2 cellular contexts compared by ENCODE assay signal in genomic region chr15:66865622-66866611, GRCh38.
TF ChIP-seq lines count a peak whose summit lies in the region.

No MANE protein-coding gene starts in this region.

TF ChIP-seq in A549, 52 proteins besides CTCF, POLR2A, EP300 and RAD21 (continued from another document):
- TF ChIP-seq REST (IDR thresholded peaks at IDR 0.05) = no peak
- no peak for TF ChIP-seq BCL3 (IDR thresholded peaks at IDR 0.05)
- no peak for TF ChIP-seq ZFP36 (IDR thresholded peaks at IDR 0.05; ENCODE audit: borderline replicate concordance, partially characterized antibody)
- no peak for TF ChIP-seq RARB (CRISPR knock-in tag; IDR thresholded peaks at IDR 0.05)
- TF ChIP-seq JUN (IDR thresholded peaks at IDR 0.05) = no peak
- no peak for TF ChIP-seq MAZ (IDR thresholded peaks at IDR 0.05; ENCODE audit: borderline replicate concordance, low read depth, low read length)
- TF ChIP-seq, protein P1, sequence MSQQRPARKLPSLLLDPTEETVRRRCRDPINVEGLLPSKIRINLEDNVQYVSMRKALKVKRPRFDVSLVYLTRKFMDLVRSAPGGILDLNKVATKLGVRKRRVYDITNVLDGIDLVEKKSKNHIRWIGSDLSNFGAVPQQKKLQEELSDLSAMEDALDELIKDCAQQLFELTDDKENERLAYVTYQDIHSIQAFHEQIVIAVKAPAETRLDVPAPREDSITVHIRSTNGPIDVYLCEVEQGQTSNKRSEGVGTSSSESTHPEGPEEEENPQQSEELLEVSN (IDR thresholded peaks at IDR 0.05; ENCODE audit: borderline replicate concordance, low read depth) = no peak
- TF ChIP-seq FOSL2 (IDR thresholded peaks at IDR 0.05) = no peak
- TF ChIP-seq FOSL2 (CRISPR knock-in tag; IDR thresholded peaks at IDR 0.05) = no peak

TF ChIP-seq in H1, 55 proteins besides CTCF, POLR2A, EP300 and RAD21 (continued from another document):
- TF ChIP-seq, protein P2, sequence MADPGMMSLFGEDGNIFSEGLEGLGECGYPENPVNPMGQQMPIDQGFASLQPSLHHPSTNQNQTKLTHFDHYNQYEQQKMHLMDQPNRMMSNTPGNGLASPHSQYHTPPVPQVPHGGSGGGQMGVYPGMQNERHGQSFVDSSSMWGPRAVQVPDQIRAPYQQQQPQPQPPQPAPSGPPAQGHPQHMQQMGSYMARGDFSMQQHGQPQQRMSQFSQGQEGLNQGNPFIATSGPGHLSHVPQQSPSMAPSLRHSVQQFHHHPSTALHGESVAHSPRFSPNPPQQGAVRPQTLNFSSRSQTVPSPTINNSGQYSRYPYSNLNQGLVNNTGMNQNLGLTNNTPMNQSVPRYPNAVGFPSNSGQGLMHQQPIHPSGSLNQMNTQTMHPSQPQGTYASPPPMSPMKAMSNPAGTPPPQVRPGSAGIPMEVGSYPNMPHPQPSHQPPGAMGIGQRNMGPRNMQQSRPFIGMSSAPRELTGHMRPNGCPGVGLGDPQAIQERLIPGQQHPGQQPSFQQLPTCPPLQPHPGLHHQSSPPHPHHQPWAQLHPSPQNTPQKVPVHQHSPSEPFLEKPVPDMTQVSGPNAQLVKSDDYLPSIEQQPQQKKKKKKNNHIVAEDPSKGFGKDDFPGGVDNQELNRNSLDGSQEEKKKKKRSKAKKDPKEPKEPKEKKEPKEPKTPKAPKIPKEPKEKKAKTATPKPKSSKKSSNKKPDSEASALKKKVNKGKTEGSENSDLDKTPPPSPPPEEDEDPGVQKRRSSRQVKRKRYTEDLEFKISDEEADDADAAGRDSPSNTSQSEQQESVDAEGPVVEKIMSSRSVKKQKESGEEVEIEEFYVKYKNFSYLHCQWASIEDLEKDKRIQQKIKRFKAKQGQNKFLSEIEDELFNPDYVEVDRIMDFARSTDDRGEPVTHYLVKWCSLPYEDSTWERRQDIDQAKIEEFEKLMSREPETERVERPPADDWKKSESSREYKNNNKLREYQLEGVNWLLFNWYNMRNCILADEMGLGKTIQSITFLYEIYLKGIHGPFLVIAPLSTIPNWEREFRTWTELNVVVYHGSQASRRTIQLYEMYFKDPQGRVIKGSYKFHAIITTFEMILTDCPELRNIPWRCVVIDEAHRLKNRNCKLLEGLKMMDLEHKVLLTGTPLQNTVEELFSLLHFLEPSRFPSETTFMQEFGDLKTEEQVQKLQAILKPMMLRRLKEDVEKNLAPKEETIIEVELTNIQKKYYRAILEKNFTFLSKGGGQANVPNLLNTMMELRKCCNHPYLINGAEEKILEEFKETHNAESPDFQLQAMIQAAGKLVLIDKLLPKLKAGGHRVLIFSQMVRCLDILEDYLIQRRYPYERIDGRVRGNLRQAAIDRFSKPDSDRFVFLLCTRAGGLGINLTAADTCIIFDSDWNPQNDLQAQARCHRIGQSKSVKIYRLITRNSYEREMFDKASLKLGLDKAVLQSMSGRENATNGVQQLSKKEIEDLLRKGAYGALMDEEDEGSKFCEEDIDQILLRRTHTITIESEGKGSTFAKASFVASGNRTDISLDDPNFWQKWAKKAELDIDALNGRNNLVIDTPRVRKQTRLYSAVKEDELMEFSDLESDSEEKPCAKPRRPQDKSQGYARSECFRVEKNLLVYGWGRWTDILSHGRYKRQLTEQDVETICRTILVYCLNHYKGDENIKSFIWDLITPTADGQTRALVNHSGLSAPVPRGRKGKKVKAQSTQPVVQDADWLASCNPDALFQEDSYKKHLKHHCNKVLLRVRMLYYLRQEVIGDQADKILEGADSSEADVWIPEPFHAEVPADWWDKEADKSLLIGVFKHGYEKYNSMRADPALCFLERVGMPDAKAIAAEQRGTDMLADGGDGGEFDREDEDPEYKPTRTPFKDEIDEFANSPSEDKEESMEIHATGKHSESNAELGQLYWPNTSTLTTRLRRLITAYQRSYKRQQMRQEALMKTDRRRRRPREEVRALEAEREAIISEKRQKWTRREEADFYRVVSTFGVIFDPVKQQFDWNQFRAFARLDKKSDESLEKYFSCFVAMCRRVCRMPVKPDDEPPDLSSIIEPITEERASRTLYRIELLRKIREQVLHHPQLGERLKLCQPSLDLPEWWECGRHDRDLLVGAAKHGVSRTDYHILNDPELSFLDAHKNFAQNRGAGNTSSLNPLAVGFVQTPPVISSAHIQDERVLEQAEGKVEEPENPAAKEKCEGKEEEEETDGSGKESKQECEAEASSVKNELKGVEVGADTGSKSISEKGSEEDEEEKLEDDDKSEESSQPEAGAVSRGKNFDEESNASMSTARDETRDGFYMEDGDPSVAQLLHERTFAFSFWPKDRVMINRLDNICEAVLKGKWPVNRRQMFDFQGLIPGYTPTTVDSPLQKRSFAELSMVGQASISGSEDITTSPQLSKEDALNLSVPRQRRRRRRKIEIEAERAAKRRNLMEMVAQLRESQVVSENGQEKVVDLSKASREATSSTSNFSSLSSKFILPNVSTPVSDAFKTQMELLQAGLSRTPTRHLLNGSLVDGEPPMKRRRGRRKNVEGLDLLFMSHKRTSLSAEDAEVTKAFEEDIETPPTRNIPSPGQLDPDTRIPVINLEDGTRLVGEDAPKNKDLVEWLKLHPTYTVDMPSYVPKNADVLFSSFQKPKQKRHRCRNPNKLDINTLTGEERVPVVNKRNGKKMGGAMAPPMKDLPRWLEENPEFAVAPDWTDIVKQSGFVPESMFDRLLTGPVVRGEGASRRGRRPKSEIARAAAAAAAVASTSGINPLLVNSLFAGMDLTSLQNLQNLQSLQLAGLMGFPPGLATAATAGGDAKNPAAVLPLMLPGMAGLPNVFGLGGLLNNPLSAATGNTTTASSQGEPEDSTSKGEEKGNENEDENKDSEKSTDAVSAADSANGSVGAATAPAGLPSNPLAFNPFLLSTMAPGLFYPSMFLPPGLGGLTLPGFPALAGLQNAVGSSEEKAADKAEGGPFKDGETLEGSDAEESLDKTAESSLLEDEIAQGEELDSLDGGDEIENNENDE (IDR thresholded peaks at IDR 0.05; ENCODE audit: insufficient replicate concordance, low read length) = no peak
- TF ChIP-seq KDM1A (IDR thresholded peaks at IDR 0.05; ENCODE audit: borderline replicate concordance, low read length) = no peak
- TF ChIP-seq MAFK (IDR thresholded peaks at IDR 0.05; ENCODE audit: low read depth, low read length) = no peak
- TF ChIP-seq BRCA1 (IDR thresholded peaks at IDR 0.05; ENCODE audit: low read depth, low read length) = no peak
- TF ChIP-seq JUN (IDR thresholded peaks at IDR 0.05; ENCODE audit: low read depth, low read length) = no peak
